In the genomic region with DNA sequence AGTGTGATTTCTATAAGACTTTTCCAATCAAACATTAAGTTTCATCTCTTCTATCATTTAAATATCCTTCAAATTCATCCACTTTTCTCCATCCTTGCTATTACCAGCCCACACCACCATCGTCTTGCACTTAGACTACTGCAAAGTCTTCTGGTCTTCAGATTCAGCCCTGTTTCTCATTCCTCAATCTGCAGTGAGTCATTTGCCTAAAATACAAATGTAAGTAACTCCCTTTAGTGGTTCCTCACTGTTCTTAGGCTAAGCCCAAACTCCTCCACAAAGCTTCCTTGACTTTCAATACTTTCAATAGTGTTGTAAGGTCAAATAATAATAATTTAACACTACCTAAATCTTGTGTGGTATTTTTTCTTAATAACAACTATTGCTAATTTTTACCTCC, we compare ENCODE assay signal across 1 cellular context.
TF ChIP-seq lines count a peak whose summit lies in the region.

No MANE protein-coding gene starts in this region.

TF ChIP-seq in SK-N-SH, 30 proteins besides CTCF, POLR2A, EP300 and RAD21 (continued from another document):
- TF ChIP-seq, protein P1, sequence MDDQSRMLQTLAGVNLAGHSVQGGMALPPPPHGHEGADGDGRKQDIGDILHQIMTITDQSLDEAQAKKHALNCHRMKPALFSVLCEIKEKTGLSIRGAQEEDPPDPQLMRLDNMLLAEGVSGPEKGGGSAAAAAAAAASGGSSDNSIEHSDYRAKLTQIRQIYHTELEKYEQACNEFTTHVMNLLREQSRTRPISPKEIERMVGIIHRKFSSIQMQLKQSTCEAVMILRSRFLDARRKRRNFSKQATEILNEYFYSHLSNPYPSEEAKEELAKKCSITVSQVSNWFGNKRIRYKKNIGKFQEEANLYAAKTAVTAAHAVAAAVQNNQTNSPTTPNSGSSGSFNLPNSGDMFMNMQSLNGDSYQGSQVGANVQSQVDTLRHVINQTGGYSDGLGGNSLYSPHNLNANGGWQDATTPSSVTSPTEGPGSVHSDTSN (IDR thresholded peaks at IDR 0.05): no peak
- no peak for TF ChIP-seq EZH2phosphoT487 (IDR thresholded peaks at IDR 0.05; ENCODE audit: borderline replicate concordance, low read depth)
- TF ChIP-seq SMC3 (IDR thresholded peaks at IDR 0.05; ENCODE audit: low read depth, low read length): no peak
- TF ChIP-seq SIN3A (IDR thresholded peaks at IDR 0.05; ENCODE audit: borderline replicate concordance, low read depth, low read length): no peak
